Comparison of ENCODE assay signal across 16 cellular contexts in the genomic region with DNA sequence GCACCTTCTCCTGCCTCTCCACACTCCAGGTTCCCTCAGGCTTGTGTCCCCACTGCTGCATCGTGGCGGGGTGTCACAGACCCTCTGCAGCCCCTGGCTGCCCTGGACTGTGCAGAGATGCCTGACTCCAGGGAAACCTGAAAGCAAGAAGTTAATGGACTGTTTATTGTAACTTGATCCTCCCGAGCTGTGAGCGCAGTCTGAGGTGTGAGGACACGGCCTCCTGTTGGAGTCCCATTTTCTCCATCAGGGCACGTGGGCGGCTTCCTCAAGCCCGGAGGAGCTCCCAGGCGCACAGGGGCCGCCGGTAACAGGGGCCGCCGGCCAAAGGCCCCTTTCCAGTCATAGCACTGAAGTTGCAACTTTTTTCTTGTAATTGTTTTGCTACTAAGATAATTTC. TPM values are rescaled to one million over a fixed set of nuclear protein-coding genes. Genes with fewer than 3 reads are reported as not detected.
DNase-seq lines count a peak whose midpoint lies in the region; ATAC-seq, FAIRE-seq and TF ChIP-seq lines count a peak whose summit lies in the region.
"Had no signal": no experiment of that assay in that cellular context is flagged by ENCODE, and none has a peak within 500 bp of the region (broad histone marks: within the 10 kb centered on the region; RNA-seq: fewer than 3 reads in every experiment).

No MANE protein-coding gene starts in this region.

- H3K4me3 Mint-ChIP-seq in CD4-positive, CD25-positive, alpha-beta regulatory T cell: peak overlapping the region in 2 of 4 donors; percentile 61 to 69
- H3K4me3 Mint-ChIP-seq in IgD-negative memory B cell: peak overlapping the region in 2 of 4 donors; percentile 8 to 74
- H3K4me3 Mint-ChIP-seq in nephron progenitor cell: no peak overlapping the region
- no peak overlapping the region for H3K4me3 Mint-ChIP-seq in activated CD4-positive, alpha-beta memory T cell treated with anti-CD3 and anti-CD28 coated beads for 36 hours
- H3K4me3 Mint-ChIP-seq: activated CD8-positive, alpha-beta T cell treated with anti-CD3 and anti-CD28 coated beads, Interleukin-2, amount 10 ng/mL, durations not matched to agents 7 days and 5 days had no signal

- WGBS in GM12878 (ENCODE audit: insufficient coverage, insufficient replicate concordance, low lambda C conversion rate, missing lambda C conversion rate): 98% methylated on average over 13 of the region's 13 CpGs

- H4K20me1 ChIP-seq in GM12878 (ENCODE audit: control insufficient read depth, insufficient read depth): peaks cover 2% of the 10 kb centered on the region

- no peak overlapping the region for H3K4me2 ChIP-seq in GM12878 (ENCODE audit: control insufficient read depth, insufficient read depth)

- POLR2A ChIA-PET in GM12878 (lab: Charles Lee): no interaction called here
- POLR2A ChIA-PET in activated CD4-positive, alpha-beta memory T cell treated with anti-CD3 and anti-CD28 coated beads for 36 hours (lab: Charles Lee): no interaction called here

- no peak overlapping the region for H3K27ac ChIP-seq in CD4-positive, CD25-positive, alpha-beta regulatory T cell (ENCODE audit: insufficient read depth, low read length, poor library complexity, severe bottlenecking)
- no peak overlapping the region for H3K27ac ChIP-seq in GM12878 (ENCODE audit: control insufficient read depth, insufficient read depth)
- H3K27ac ChIP-seq: left lung had no signal

- RAD21 ChIA-PET in GM12878 (lab: Charles Lee; ENCODE audit: unreplicated experiment): no interaction called here

- TF ChIP-seq CTCF in GM12878 (IDR thresholded peaks at IDR 0.05 in 2 of 3, conservative IDR thresholded peaks at IDR 0.05 in 1 of 3; ENCODE audit: control insufficient read depth in 2 of 3, extremely low read depth in 1 of 3, insufficient read depth in 1 of 3, low read depth in 3 of 3, low read length in 3 of 3) (no peak), nephron progenitor cell (IDR thresholded peaks at IDR 0.05) (no peak)

- TF ChIP-seq RAD21 in GM12878 (IDR thresholded peaks at IDR 0.05; ENCODE audit: insufficient read depth, low read depth, low read length): no peak

- H3K4me1 ChIP-seq in CD4-positive, CD25-positive, alpha-beta regulatory T cell (ENCODE audit: control insufficient read depth, insufficient read depth, low read length, poor library complexity, severe bottlenecking): peaks cover 45% of the 10 kb centered on the region
- no peaks in the 10 kb centered on the region for H3K4me1 ChIP-seq in GM12878 (ENCODE audit: control insufficient read depth, insufficient read depth, low read length)

- no peak for FAIRE-seq in GM12878 (lab: Jason Lieb, UNC)
- FAIRE-seq: endometrium had no signal

- H3K36me3 ChIP-seq in CD4-positive, CD25-positive, alpha-beta regulatory T cell (ENCODE audit: control insufficient read depth, insufficient read depth, low read length): peaks cover 66% of the 10 kb centered on the region
- H3K36me3 ChIP-seq in GM12878 (ENCODE audit: control insufficient read depth in 2 of 2, insufficient read depth in 2 of 2, low read length in 1 of 2): peaks cover 27 to 47% of the 10 kb centered on the region in 2 experiments

- DNase-seq in CD4-positive, CD25-positive, alpha-beta regulatory T cell: no peak
- no peak for DNase-seq in GM12878 (ENCODE audit: low read depth, low spot score)
- DNase-seq in nephron progenitor cell: peak; percentile 38
- no peak for DNase-seq in activated CD4-positive, alpha-beta memory T cell treated with anti-CD3 and anti-CD28 coated beads for 36 hours
- DNase-seq in NCI-H128 (lab: John Stamatoyannopoulos, UW; ENCODE audit: unreplicated experiment): no peak
- DNase-seq in NCI-H1105 (lab: John Stamatoyannopoulos, UW): no peak
- no peak for DNase-seq in KG1 (lab: John Stamatoyannopoulos, UW)
- DNase-seq: activated CD8-positive, alpha-beta T cell treated with anti-CD3 and anti-CD28 coated beads, Interleukin-2, amount 10 ng/mL, durations not matched to agents 7 days and 5 days; Calu3; cerebellar nuclear complex; GDM1; NCI-H1930 had no signal

- H3K79me2 ChIP-seq in GM12878 (ENCODE audit: control insufficient read depth, insufficient read depth, low read length): peaks cover 6% of the 10 kb centered on the region

- BruUV-seq in GM12878 (replicated peaks; lab: Mats Ljungman, UMichigan): no TSS peak

- in situ Hi-C loops in GM12878 (cut with MboI): no loop called here

- H3K9me3 Mint-ChIP-seq in CD4-positive, CD25-positive, alpha-beta regulatory T cell: peaks cover 0 to 1% (median 0%) of the 10 kb centered on the region in 7 donors
- no peaks in the 10 kb centered on the region for H3K9me3 Mint-ChIP-seq in IgD-negative memory B cell
- no peaks in the 10 kb centered on the region for H3K9me3 Mint-ChIP-seq in nephron progenitor cell
- H3K9me3 Mint-ChIP-seq in activated CD4-positive, alpha-beta memory T cell treated with anti-CD3 and anti-CD28 coated beads for 36 hours: no peaks in the 10 kb centered on the region

- H3K4me3 ChIP-seq in CD4-positive, CD25-positive, alpha-beta regulatory T cell (ENCODE audit: low read depth, low read length): no peak overlapping the region
- no peak overlapping the region for H3K4me3 ChIP-seq in GM12878
- H3K4me3 ChIP-seq: left lung had no signal

- no peaks in the 10 kb centered on the region for H3K27me3 ChIP-seq in CD4-positive, CD25-positive, alpha-beta regulatory T cell (ENCODE audit: control insufficient read depth, insufficient read depth, low read length)
- H3K27me3 ChIP-seq in GM12878 (replicated peaks in 1 of 2; ENCODE audit: control insufficient read depth in 2 of 2, insufficient read depth in 2 of 2, low read length in 1 of 2): no peaks in the 10 kb centered on the region
- H3K27me3 ChIP-seq: left lung had no signal

- H3K9ac ChIP-seq in GM12878 (ENCODE audit: control insufficient read depth, insufficient read depth, low read length): no peak overlapping the region

- peak overlapping the region; percentile 15 to 86 (median 84) for H3K27ac Mint-ChIP-seq in CD4-positive, CD25-positive, alpha-beta regulatory T cell
- peak overlapping the region in 2 of 3 donors; percentile 97 to 98 for H3K27ac Mint-ChIP-seq in IgD-negative memory B cell
- H3K27ac Mint-ChIP-seq in nephron progenitor cell: peak overlapping the region; percentile 93
- H3K27ac Mint-ChIP-seq in activated CD4-positive, alpha-beta memory T cell treated with anti-CD3 and anti-CD28 coated beads for 36 hours: no peak overlapping the region
- H3K27ac Mint-ChIP-seq: progenitor cell of endocrine pancreas had no signal

- SMC1A ChIA-PET in GM12878 (lab: Charles Lee; ENCODE audit: uncharacterized antibody, unreplicated experiment): no interaction called here

- TF ChIP-seq EP300 in GM12878 (IDR thresholded peaks at IDR 0.05; ENCODE audit: borderline replicate concordance in 1 of 2, control insufficient read depth in 1 of 2, low read depth in 2 of 2, low read length in 2 of 2): no peak

- H3K27me3 Mint-ChIP-seq in CD4-positive, CD25-positive, alpha-beta regulatory T cell: peaks cover 8% of the 10 kb centered on the region
- H3K27me3 Mint-ChIP-seq in IgD-negative memory B cell (peaks cover 2% of the 10 kb centered on the region), nephron progenitor cell (ENCODE audit: low read depth, poor library complexity) (peaks cover 2% of the 10 kb centered on the region)
- H3K27me3 Mint-ChIP-seq in activated CD4-positive, alpha-beta memory T cell treated with anti-CD3 and anti-CD28 coated beads for 36 hours: no peaks in the 10 kb centered on the region
- H3K27me3 Mint-ChIP-seq: progenitor cell of endocrine pancreas had no signal

- CTCF ChIA-PET in GM12878 (lab: Yijun Ruan, JAX): no interaction called here
- CTCF ChIA-PET in activated CD4-positive, alpha-beta memory T cell treated with anti-CD3 and anti-CD28 coated beads for 36 hours (lab: Charles Lee): no interaction called here

- H3K4me1 Mint-ChIP-seq in CD4-positive, CD25-positive, alpha-beta regulatory T cell: peaks cover 0 to 63% (median 17%) of the 10 kb centered on the region in 4 donors
- H3K4me1 Mint-ChIP-seq in IgD-negative memory B cell (peaks cover 2 to 8% (median 6%) of the 10 kb centered on the region in 3 donors), nephron progenitor cell (peaks cover 67% of the 10 kb centered on the region)
- peaks cover 10% of the 10 kb centered on the region for H3K4me1 Mint-ChIP-seq in activated CD4-positive, alpha-beta memory T cell treated with anti-CD3 and anti-CD28 coated beads for 36 hours (ENCODE audit: low read depth)

- H2AFZ ChIP-seq in GM12878 (ENCODE audit: control insufficient read depth, low read depth, low read length): no peak overlapping the region

- H3K9me3 ChIP-seq in CD4-positive, CD25-positive, alpha-beta regulatory T cell (ENCODE audit: control insufficient read depth in 2 of 2, low read length in 2 of 2): no peaks in the 10 kb centered on the region
- no peaks in the 10 kb centered on the region for H3K9me3 ChIP-seq in GM12878 (replicated peaks; ENCODE audit: control insufficient read depth, insufficient read depth, low read length)
- H3K9me3 ChIP-seq: left lung had no signal

- intact Hi-C loops in GM12878 (cut with micrococcal nuclease; ENCODE audit: unreplicated experiment): no loop called here
- intact Hi-C loops in activated CD4-positive, alpha-beta memory T cell treated with anti-CD3 and anti-CD28 coated beads for 36 hours (cut with micrococcal nuclease): no loop called here

- H3K36me3 Mint-ChIP-seq in CD4-positive, CD25-positive, alpha-beta regulatory T cell: peaks cover 26% of the 10 kb centered on the region
- H3K36me3 Mint-ChIP-seq in IgD-negative memory B cell (peaks cover 3% of the 10 kb centered on the region), nephron progenitor cell (ENCODE audit: low read depth) (peaks cover 45% of the 10 kb centered on the region)
- H3K36me3 Mint-ChIP-seq in activated CD4-positive, alpha-beta memory T cell treated with anti-CD3 and anti-CD28 coated beads for 36 hours: peaks cover 23% of the 10 kb centered on the region

- ATAC-seq in CD4-positive, CD25-positive, alpha-beta regulatory T cell (ENCODE audit: low read depth in 2 of 2): no peak
- ATAC-seq in GM12878: no peak
- ATAC-seq: activated CD8-positive, alpha-beta T cell treated with anti-CD3 and anti-CD28 coated beads, Interleukin-2, amount 10 ng/mL, durations not matched to agents 7 days and 5 days; left lung had no signal

- TF ChIP-seq POLR2A in GM12878 (IDR thresholded peaks at IDR 0.05; ENCODE audit: low read depth, low read length): no peak

RNA-seq across cellular contexts. Expression of gene RBM38, which starts 16.9 kb away (rescaled TPM):
- 322 TPM for total RNA-seq in CD4-positive, CD25-positive, alpha-beta regulatory T cell
- 100 to 1,000 TPM in 2 of 4 donors, 10 to 100 TPM in 2; 71.9 to 163 (median 102) TPM for polyA plus RNA-seq in CD4-positive, CD25-positive, alpha-beta regulatory T cell
- 39.2 TPM for polyA plus RNA-seq in IgD-negative memory B cell
- 58.6 and 73.2 TPM in 2 replicates for total RNA-seq in GM12878 (2013; cell fraction: nucleolus; rRNA removed)
- 68.6 and 79.7 TPM in 2 replicates for total RNA-seq in GM12878 (2014; rRNA removed)
- total RNA-seq in GM12878 (2014; rRNA removed; fragmentation: Illumina TruSeq; extraction: Trizol): 23.2 and 27.5 TPM in 2 replicates
- 102 and 104 TPM in 2 replicates for total RNA-seq in GM12878 (2021)
- 37.7 TPM for polyA plus RNA-seq in GM12878 (2011; ENCODE audit: low read depth)
- 29.9 and 57.3 TPM in 2 replicates for polyA plus RNA-seq in GM12878 (2011; rRNA removed)
- polyA plus RNA-seq in GM12878 (2011; cell fraction: cytosol; rRNA removed): 90.6 and 104 TPM in 2 replicates
- polyA plus RNA-seq in GM12878 (2011; cell fraction: nucleus; rRNA removed): 86.7 and 88.5 TPM in 2 replicates
- 96.5 and 121 TPM in 2 replicates for polyA plus RNA-seq in GM12878 (2012)
- 4.3 and 22.9 TPM in 2 replicates for polyA plus RNA-seq in GM12878 (2014; fragmentation: Illumina TruSeq; extraction: Trizol)
- polyA plus RNA-seq in GM12878 (2014; fragmentation: Nextera tagmentation; extraction: Ambion mirVana): 1 to 10 TPM in 1 of 2 experiments, under 1 TPM in 1; 0.32 to 1.3 TPM
- 118 and 127 TPM in 2 replicates for polyA plus RNA-seq in GM12878 (2014; rRNA removed)
- 10 to 100 TPM; 10.4 to 13.2 TPM for polyA plus RNA-seq in GM12878 (2016; fragmentation: Nextera tagmentation; extraction: Ambion mirVana)
- 24.3 and 61.6 TPM in 2 replicates for polyA minus RNA-seq in GM12878 (2011; rRNA and poly(A)+ RNA removed)
- polyA minus RNA-seq in GM12878 (2011; cell fraction: cytosol; rRNA and poly(A)+ RNA removed): 39.3 and 39.8 TPM in 2 replicates
- polyA minus RNA-seq in GM12878 (2011; cell fraction: nucleus; rRNA and poly(A)+ RNA removed): 16.6 and 21.1 TPM in 2 replicates
- total RNA-seq in activated CD4-positive, alpha-beta memory T cell treated with anti-CD3 and anti-CD28 coated beads for 36 hours: 10 to 100 TPM; 73.4 to 77.3 TPM

RNA-seq across cellular contexts. Expression of gene RAE1, which starts 57.1 kb away (rescaled TPM):
- 33.0 TPM for total RNA-seq in CD4-positive, CD25-positive, alpha-beta regulatory T cell
- 10 to 100 TPM; 34.5 to 52.1 (median 42.8) TPM for polyA plus RNA-seq in CD4-positive, CD25-positive, alpha-beta regulatory T cell
- polyA plus RNA-seq in IgD-negative memory B cell (38.6 TPM), GM12878 (2011; rRNA removed) (28.7 and 33.1 TPM in 2 replicates), GM12878 (2014; fragmentation: Illumina TruSeq; extraction: Trizol) (50.0 and 54.4 TPM in 2 replicates), GM12878 (2014; fragmentation: Nextera tagmentation; extraction: Ambion mirVana) (100 to 1,000 TPM in 1 of 2 experiments, 10 to 100 TPM in 1; 93.0 to 107 TPM), GM12878 (2014; rRNA removed) (30.7 and 38.9 TPM in 2 replicates), GM12878 (2016; fragmentation: Nextera tagmentation; extraction: Ambion mirVana) (10 to 100 TPM; 83.1 to 91.3 TPM)
- total RNA-seq in GM12878 (2013; cell fraction: nucleolus; rRNA removed): 53.1 and 64.9 TPM in 2 replicates
- total RNA-seq in GM12878 (2014; rRNA removed) (38.4 and 39.1 TPM in 2 replicates), GM12878 (2014; rRNA removed; fragmentation: Illumina TruSeq; extraction: Trizol) (41.9 and 44.1 TPM in 2 replicates), GM12878 (2021) (34.2 and 36.1 TPM in 2 replicates)
- 27.0 TPM for polyA plus RNA-seq in GM12878 (2011; ENCODE audit: low read depth)
- polyA plus RNA-seq in GM12878 (2011; cell fraction: cytosol; rRNA removed): 46.0 and 95.5 TPM in 2 replicates
- polyA plus RNA-seq in GM12878 (2011; cell fraction: nucleus; rRNA removed): 109 and 137 TPM in 2 replicates
- 29.3 and 29.4 TPM in 2 replicates for polyA plus RNA-seq in GM12878 (2012)
- 45.1 and 67.6 TPM in 2 replicates for polyA minus RNA-seq in GM12878 (2011; rRNA and poly(A)+ RNA removed)
- 11.0 and 17.0 TPM in 2 replicates for polyA minus RNA-seq in GM12878 (2011; cell fraction: cytosol; rRNA and poly(A)+ RNA removed)
- polyA minus RNA-seq in GM12878 (2011; cell fraction: nucleus; rRNA and poly(A)+ RNA removed): 63.8 and 74.1 TPM in 2 replicates
- total RNA-seq in activated CD4-positive, alpha-beta memory T cell treated with anti-CD3 and anti-CD28 coated beads for 36 hours: 10 to 100 TPM; 33.7 to 38.2 TPM
